Comparison of ENCODE assay signal across 17 cellular contexts in the genomic region with DNA sequence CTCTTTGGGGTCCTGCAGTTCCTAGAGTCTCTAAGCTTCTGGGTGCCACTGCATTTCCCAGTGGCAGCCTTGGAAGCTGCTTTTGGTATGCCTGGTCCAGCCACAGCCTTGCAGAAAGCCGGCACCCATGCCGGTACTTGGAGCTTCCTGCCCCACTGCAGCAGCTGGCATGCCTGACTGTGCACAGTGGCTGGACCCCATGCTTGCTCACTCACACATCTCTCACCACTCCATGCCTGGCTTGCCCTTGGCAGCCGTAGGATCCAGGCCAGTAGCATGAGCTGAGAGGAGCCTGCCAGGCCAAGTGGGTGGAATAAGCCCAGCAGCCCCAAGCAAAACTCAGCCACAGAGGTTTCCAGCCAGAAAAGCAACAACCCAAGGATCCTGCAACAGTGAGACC. TPM values are rescaled to one million over a fixed set of nuclear protein-coding genes. Genes with fewer than 3 reads are reported as not detected.
A peak's percentile ranks its signal among the peaks of the same experiment; 100 is the strongest.
DNase-seq lines count a peak whose midpoint lies in the region; ATAC-seq lines count a peak whose summit lies in the region.
"Had no signal": no experiment of that assay in that cellular context is flagged by ENCODE, and none has a peak within 500 bp of the region (broad histone marks: within the 10 kb centered on the region; RNA-seq: fewer than 3 reads in every experiment).

No MANE protein-coding gene starts in this region.

- no peak overlapping the region for H4K8ac ChIP-seq in neuronal stem cell (ENCODE audit: low read depth, low read length)

- no peak overlapping the region for H3K14ac ChIP-seq in neuronal stem cell (ENCODE audit: low read length)

- H3K27me3 ChIP-seq in neuronal stem cell (ENCODE audit: control insufficient read depth in 3 of 3, insufficient read depth in 3 of 3, low read depth in 1 of 3, low read length in 3 of 3), result no peaks in the 10 kb centered on the region
- H3K27me3 ChIP-seq: BLaER1 had no signal

- H2BK120ac ChIP-seq in neuronal stem cell (ENCODE audit: low read depth, low read length), result no peak overlapping the region

- peaks cover 4 to 11% of the 10 kb centered on the region in 2 donors for H3K9me3 ChIP-seq in neuronal stem cell (replicated peaks in 1 of 2; ENCODE audit: control insufficient read depth in 2 of 2, insufficient read depth in 1 of 2, low read depth in 1 of 2, low read length in 2 of 2)

- no peak overlapping the region for H3K27ac ChIP-seq in neuronal stem cell (replicated peaks; ENCODE audit: low read length)
- H3K27ac ChIP-seq: BLaER1 had no signal

- intact Hi-C loops in Right ventricle myocardium superior (cut with DNase I), result no loop called here
- intact Hi-C loops in cardiac septum (cut with DNase I), result no loop called here
- intact Hi-C loops in left ventricle myocardium superior (cut with micrococcal nuclease), result no loop called here
- intact Hi-C loops in activated CD4-positive, alpha-beta memory T cell treated with anti-CD3 and anti-CD28 coated beads for 36 hours (cut with micrococcal nuclease), result no loop called here

- no peak overlapping the region for H3K23ac ChIP-seq in neuronal stem cell (ENCODE audit: low read depth, low read length, poor library complexity)

- no peak overlapping the region for H3K9ac ChIP-seq in neuronal stem cell (ENCODE audit: low read depth, low read length, poor library complexity)
- H3K9ac ChIP-seq: BLaER1 had no signal

- H3K4me1 Mint-ChIP-seq in activated CD4-positive, alpha-beta memory T cell treated with anti-CD3 and anti-CD28 coated beads for 36 hours (ENCODE audit: low read depth), result no peaks in the 10 kb centered on the region
- H3K4me1 Mint-ChIP-seq: CD14-positive monocyte had no signal

- WGBS in neuronal stem cell (ENCODE audit: extremely low coverage in 2 of 2, insufficient read length in 2 of 2, insufficient replicate concordance in 1 of 2), 2 donors, result no CpG with 5 or more reads among the region's 3 CpGs

- CTCF ChIA-PET in activated CD4-positive, alpha-beta memory T cell treated with anti-CD3 and anti-CD28 coated beads for 36 hours (lab: Charles Lee), result interaction anchor here (1.0 kb wide), 1 partner anchor 123 kb away, joined by 4 read pairs; no protein-coding TSS in a partner anchor

- no peaks in the 10 kb centered on the region for H3K9me3 Mint-ChIP-seq in activated CD4-positive, alpha-beta memory T cell treated with anti-CD3 and anti-CD28 coated beads for 36 hours
- H3K9me3 Mint-ChIP-seq: CD8-positive, alpha-beta T cell had no signal

- H3K4ac ChIP-seq in neuronal stem cell (ENCODE audit: low read length), result no peak overlapping the region

- peaks cover 2% of the 10 kb centered on the region for H3K79me1 ChIP-seq in neuronal stem cell (ENCODE audit: low read depth, low read length)

- no peak overlapping the region for H3K27ac Mint-ChIP-seq in activated CD4-positive, alpha-beta memory T cell treated with anti-CD3 and anti-CD28 coated beads for 36 hours
- H3K27ac Mint-ChIP-seq: CD14-positive monocyte; CD8-positive, alpha-beta T cell; H9 had no signal

- DNase-seq in Right ventricle myocardium superior (peak; percentile 75), cardiac septum (ENCODE audit: low spot score) (no peak), left ventricle myocardium superior (peak; percentile 74), neuronal stem cell (ENCODE audit: low spot score) (no peak), NCI-H2029 treated with DMSO at 0.1 percent for 48 hours (lab: John Stamatoyannopoulos, UW) (no peak), NCI-H1092 treated with DMSO at 0.1 percent for 48 hours (lab: John Stamatoyannopoulos, UW) (no peak), HK-2 (ENCODE audit: unreplicated experiment) (no peak)
- DNase-seq in activated CD4-positive, alpha-beta memory T cell treated with anti-CD3 and anti-CD28 coated beads for 36 hours, result no peak
- DNase-seq: 8988T; Calu3; CD8-positive, alpha-beta T cell; DMS79 treated with DMSO at 0.1 percent for 48 hours; GF-D8; GOT3; H9 had no signal

- H2BK15ac ChIP-seq in neuronal stem cell (ENCODE audit: low read length), result no peak overlapping the region

- ATAC-seq in Right ventricle myocardium superior (ENCODE audit: poor library complexity) (peak; percentile 94), left ventricle myocardium superior (peak; percentile 100)
- ATAC-seq: CD8-positive, alpha-beta T cell had no signal

- peaks cover 0 to 2% of the 10 kb centered on the region in 2 donors for H3K36me3 ChIP-seq in neuronal stem cell (replicated peaks in 1 of 2; ENCODE audit: control insufficient read depth in 2 of 2, insufficient read depth in 2 of 2, low read length in 2 of 2)

- no peaks in the 10 kb centered on the region for H3K36me3 Mint-ChIP-seq in activated CD4-positive, alpha-beta memory T cell treated with anti-CD3 and anti-CD28 coated beads for 36 hours
- H3K36me3 Mint-ChIP-seq: CD14-positive monocyte; CD8-positive, alpha-beta T cell had no signal

- no peak overlapping the region for H2AK5ac ChIP-seq in neuronal stem cell (ENCODE audit: low read depth, low read length)

- H3K4me2 ChIP-seq in neuronal stem cell (ENCODE audit: insufficient read depth, low read length, poor library complexity, severe bottlenecking), result no peak overlapping the region
- H3K4me2 ChIP-seq: BLaER1 had no signal

- no peaks in the 10 kb centered on the region for H3K4me1 ChIP-seq in neuronal stem cell (ENCODE audit: control insufficient read depth in 2 of 2, insufficient read depth in 1 of 2, low read depth in 1 of 2, low read length in 2 of 2)
- H3K4me1 ChIP-seq: BLaER1 had no signal

- no peak overlapping the region for H3K18ac ChIP-seq in neuronal stem cell (ENCODE audit: low read length)

- H2BK5ac ChIP-seq in neuronal stem cell (ENCODE audit: low read length), result peak overlapping the region; percentile 39

- no peak overlapping the region for H3K4me3 ChIP-seq in neuronal stem cell (ENCODE audit: low read length in 2 of 2)
- H3K4me3 ChIP-seq: BLaER1 had no signal

- H3K4me3 Mint-ChIP-seq in activated CD4-positive, alpha-beta memory T cell treated with anti-CD3 and anti-CD28 coated beads for 36 hours, result no peak overlapping the region
- H3K4me3 Mint-ChIP-seq: CD14-positive monocyte; CD8-positive, alpha-beta T cell; H9 had no signal

- peaks cover 8% of the 10 kb centered on the region for H3K27me3 Mint-ChIP-seq in activated CD4-positive, alpha-beta memory T cell treated with anti-CD3 and anti-CD28 coated beads for 36 hours

- no peak overlapping the region for H2BK12ac ChIP-seq in neuronal stem cell (ENCODE audit: low read length)

- POLR2A ChIA-PET in activated CD4-positive, alpha-beta memory T cell treated with anti-CD3 and anti-CD28 coated beads for 36 hours (lab: Charles Lee), result no interaction called here

- no peak overlapping the region for H2AFZ ChIP-seq in neuronal stem cell (ENCODE audit: low read length)

- H4K91ac ChIP-seq in neuronal stem cell (ENCODE audit: low read depth, low read length, poor library complexity), result no peak overlapping the region

RNA-seq across cellular contexts. Expression of gene FNBP1L, which starts 20.3 kb away (rescaled TPM):
- total RNA-seq in Right ventricle myocardium superior, result 21.0 TPM
- total RNA-seq in cardiac septum, result 13.5 TPM
- total RNA-seq in left ventricle myocardium superior, result 23.6 TPM
- polyA plus RNA-seq in neuronal stem cell (2013, experiment 1 of 2), result 58.8 TPM
- 59.7 TPM for polyA plus RNA-seq in neuronal stem cell (2013, experiment 2 of 2)
- 1 to 10 TPM in 1 of 2 experiments, under 1 TPM in 1; 0.81 to 1.2 TPM for total RNA-seq in activated CD4-positive, alpha-beta memory T cell treated with anti-CD3 and anti-CD28 coated beads for 36 hours

Comparison
In these comparisons a context has a peak if more than half of its experiments do, and no peak if none do; other contexts are left out.
1. DNase-seq: peak in Right ventricle myocardium superior (single experiment) and left ventricle myocardium superior (single experiment); none in cardiac septum (single experiment), neuronal stem cell (single experiment), NCI-H2029 treated with DMSO at 0.1 percent for 48 hours (single experiment), activated CD4-positive, alpha-beta memory T cell treated with anti-CD3 and anti-CD28 coated beads for 36 hours (single experiment), NCI-H1092 treated with DMSO at 0.1 percent for 48 hours (single experiment) and HK-2 (single experiment).